8 cellular contexts compared by ENCODE assay signal in the genomic region with DNA sequence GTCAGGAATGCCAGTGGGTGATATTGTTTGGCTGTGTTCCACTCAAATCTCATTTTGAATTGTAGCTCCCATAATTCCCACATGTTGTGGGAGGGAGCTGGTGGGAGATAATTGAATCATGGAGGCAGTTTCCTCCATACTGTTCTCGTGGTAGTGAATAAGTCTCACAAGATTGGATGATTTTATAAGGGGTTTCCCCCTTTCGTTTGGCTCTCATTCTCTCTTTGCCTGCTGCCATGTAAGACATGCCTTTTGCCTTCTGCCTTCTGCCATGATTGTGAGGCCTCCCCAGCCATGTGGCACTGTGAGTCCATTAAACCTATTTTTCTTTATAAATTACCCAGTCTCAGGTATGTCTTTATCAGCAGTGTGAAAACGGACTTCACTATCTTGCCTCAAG. TPM values are rescaled to one million over a fixed set of nuclear protein-coding genes. Genes with fewer than 3 reads are reported as not detected.
DNase-seq lines count a peak whose midpoint lies in the region; ATAC-seq and TF ChIP-seq lines count a peak whose summit lies in the region.
"Not testable (repeated sequence)": the region's sequence is repeated elsewhere in the genome, so short reads cannot be mapped to it uniquely, and the experiment has no call there.

No MANE protein-coding gene starts in this region.

- H2AFZ ChIP-seq in fibroblast of lung (ENCODE audit: low read length) = peak overlapping the region; percentile 37
- peak overlapping the region; percentile 70 for H2AFZ ChIP-seq in osteoblast (ENCODE audit: low read length)

- H3K9ac ChIP-seq in fibroblast of lung (ENCODE audit: insufficient read depth, low read length) = not testable (repeated sequence)

- H3K4me3 ChIP-seq in RWPE2 (ENCODE audit: severe bottlenecking); brain microvascular endothelial cell (ENCODE audit: low read depth, low read length); fibroblast of lung (replicated peaks in 1 of 4; ENCODE audit: control extremely low read depth in 1 of 4, insufficient read depth in 1 of 4, low read depth in 3 of 4, low read length in 4 of 4); osteoblast (ENCODE audit: insufficient read depth, low read length); transverse colon: not testable (repeated sequence)

- not testable (repeated sequence) for H3K36me3 Mint-ChIP-seq in CD4-positive, alpha-beta T cell (ENCODE audit: low read depth); activated naive CD4-positive, alpha-beta T cell treated with anti-CD3 and anti-CD28 coated beads for 36 hours (ENCODE audit: low read depth)
- H3K36me3 Mint-ChIP-seq in activated CD8-positive, alpha-beta T cell treated with anti-CD3 and anti-CD28 coated beads for 36 hours (ENCODE audit: low read depth) = peaks cover 16% of the 10 kb centered on the region

- H3K27ac Mint-ChIP-seq in CD4-positive, alpha-beta T cell = peak overlapping the region; percentile 25
- peak overlapping the region; percentile 88 for H3K27ac Mint-ChIP-seq in activated CD8-positive, alpha-beta T cell treated with anti-CD3 and anti-CD28 coated beads for 36 hours
- peak overlapping the region; percentile 87 for H3K27ac Mint-ChIP-seq in activated naive CD4-positive, alpha-beta T cell treated with anti-CD3 and anti-CD28 coated beads for 36 hours

- not testable (repeated sequence) for H3K79me2 ChIP-seq in fibroblast of lung (ENCODE audit: control insufficient read depth, insufficient read depth, low read length); osteoblast (ENCODE audit: insufficient read depth, low read length)

- H3K4me2 ChIP-seq in fibroblast of lung (ENCODE audit: extremely low read depth, insufficient read depth, low read length) = not testable (repeated sequence)
- peak overlapping the region; percentile 12 for H3K4me2 ChIP-seq in osteoblast (ENCODE audit: insufficient read depth, low read length)

- CTCF ChIA-PET in CD4-positive, alpha-beta T cell (lab: Charles Lee) = not testable (repeated sequence)
- CTCF ChIA-PET in activated CD8-positive, alpha-beta T cell treated with anti-CD3 and anti-CD28 coated beads for 36 hours (lab: Charles Lee) = interaction anchor here (1.6 kb wide), 1 partner anchor 53 kb away, joined by 3 read pairs; no protein-coding TSS in a partner anchor
- CTCF ChIA-PET in activated naive CD4-positive, alpha-beta T cell treated with anti-CD3 and anti-CD28 coated beads for 36 hours (lab: Charles Lee) = interaction anchor here (1.0 kb wide), 2 partner anchors 12 to 56 kb away, joined by 3 read pairs; no protein-coding TSS in a partner anchor

- TF ChIP-seq EP300 in transverse colon (IDR thresholded peaks at IDR 0.05; ENCODE audit: low read depth) = not testable (repeated sequence)

- POLR2A ChIA-PET in CD4-positive, alpha-beta T cell (lab: Charles Lee) = not testable (repeated sequence)
- POLR2A ChIA-PET in activated CD8-positive, alpha-beta T cell treated with anti-CD3 and anti-CD28 coated beads for 36 hours (lab: Charles Lee) = interaction anchor here (0.9 to 1.1 kb wide), 2 partner anchors 9 kb away, joined by 4 read pairs; no protein-coding TSS in a partner anchor

- not testable (repeated sequence) for DNase-seq in CD4-positive, alpha-beta T cell; RWPE2 (ENCODE audit: low spot score); fibroblast of lung (ENCODE audit: low read depth in 2 of 2); osteoblast (ENCODE audit: insufficient read length, low spot score, missing footprints); transverse colon
- DNase-seq in activated CD8-positive, alpha-beta T cell treated with anti-CD3 and anti-CD28 coated beads for 36 hours = peak; percentile 18
- DNase-seq in activated naive CD4-positive, alpha-beta T cell treated with anti-CD3 and anti-CD28 coated beads for 36 hours = peak; percentile 8
- DNase-seq in brain microvascular endothelial cell = peak; percentile 7

- in situ Hi-C loops in brain microvascular endothelial cell (cut with HindIII; ENCODE audit: low pct_ligation_motif_present, low sequenced_read_pairs); transverse colon (cut with MboI; ENCODE audit: low pct_ligation_motif_present in 1 of 4, low pct_unique_long_range_greater_than_20kb in 1 of 4, low sequenced_read_pairs in 3 of 4): not testable (repeated sequence)

- not testable (repeated sequence) for H3K27me3 Mint-ChIP-seq in CD4-positive, alpha-beta T cell; activated CD8-positive, alpha-beta T cell treated with anti-CD3 and anti-CD28 coated beads for 36 hours; activated naive CD4-positive, alpha-beta T cell treated with anti-CD3 and anti-CD28 coated beads for 36 hours (ENCODE audit: low read depth)

- H4K20me1 ChIP-seq in fibroblast of lung (ENCODE audit: control insufficient read depth, extremely low read depth, insufficient read depth, low read length); osteoblast (ENCODE audit: insufficient read depth, low read length): not testable (repeated sequence)

- not testable (repeated sequence) for TF ChIP-seq POLR2A in transverse colon (IDR thresholded peaks at IDR 0.05)

- not testable (repeated sequence) for H3K4me1 Mint-ChIP-seq in CD4-positive, alpha-beta T cell (ENCODE audit: low read depth)
- H3K4me1 Mint-ChIP-seq in activated CD8-positive, alpha-beta T cell treated with anti-CD3 and anti-CD28 coated beads for 36 hours (ENCODE audit: low read depth) = peaks cover 16% of the 10 kb centered on the region
- peaks cover 19% of the 10 kb centered on the region for H3K4me1 Mint-ChIP-seq in activated naive CD4-positive, alpha-beta T cell treated with anti-CD3 and anti-CD28 coated beads for 36 hours (ENCODE audit: low read depth)

- not testable (repeated sequence) for H3K4me1 ChIP-seq in RWPE2 (ENCODE audit: insufficient read depth, poor library complexity, severe bottlenecking); fibroblast of lung (ENCODE audit: control insufficient read depth, extremely low read depth, insufficient read depth, low read length); transverse colon
- peaks cover 17% of the 10 kb centered on the region for H3K4me1 ChIP-seq in osteoblast (ENCODE audit: insufficient read depth, low read length)

- not testable (repeated sequence) for TF ChIP-seq CTCF in CD4-positive, alpha-beta T cell (IDR thresholded peaks at IDR 0.05); RWPE2 (IDR thresholded peaks at IDR 0.05; ENCODE audit: poor library complexity, severe bottlenecking); activated CD8-positive, alpha-beta T cell treated with anti-CD3 and anti-CD28 coated beads for 36 hours (IDR thresholded peaks at IDR 0.05); brain microvascular endothelial cell (IDR thresholded peaks at IDR 0.05; ENCODE audit: low read depth, low read length, missing control alignments); fibroblast of lung (conservative IDR thresholded peaks at IDR 0.05 in 1 of 2, IDR thresholded peaks at IDR 0.05 in 1 of 2; ENCODE audit: low read depth in 1 of 2, low read length in 2 of 2); osteoblast (IDR thresholded peaks at IDR 0.05; ENCODE audit: extremely low read depth, low read depth, low read length); transverse colon (IDR thresholded peaks at IDR 0.05)

- H3K9me3 ChIP-seq in CD4-positive, alpha-beta T cell (ENCODE audit: control insufficient read depth, low read length); RWPE2 (ENCODE audit: severe bottlenecking); fibroblast of lung (ENCODE audit: control insufficient read depth, insufficient read depth, low read depth, low read length); osteoblast (ENCODE audit: low read depth, low read length); transverse colon: not testable (repeated sequence)

- H3K9me3 Mint-ChIP-seq in CD4-positive, alpha-beta T cell = not testable (repeated sequence)
- peaks cover 14% of the 10 kb centered on the region for H3K9me3 Mint-ChIP-seq in activated CD8-positive, alpha-beta T cell treated with anti-CD3 and anti-CD28 coated beads for 36 hours
- H3K9me3 Mint-ChIP-seq in activated naive CD4-positive, alpha-beta T cell treated with anti-CD3 and anti-CD28 coated beads for 36 hours = peaks cover 20% of the 10 kb centered on the region

- H3K27ac ChIP-seq in CD4-positive, alpha-beta T cell (ENCODE audit: low read depth, low read length) = not testable (repeated sequence)
- H3K27ac ChIP-seq in RWPE2 (ENCODE audit: poor library complexity, severe bottlenecking) = peak overlapping the region; percentile 51
- peak overlapping the region; percentile 63 for H3K27ac ChIP-seq in brain microvascular endothelial cell
- peak overlapping the region; percentile 67 for H3K27ac ChIP-seq in fibroblast of lung (ENCODE audit: insufficient read depth, low read length)
- peak overlapping the region; percentile 89 for H3K27ac ChIP-seq in osteoblast (ENCODE audit: low read depth, low read length)
- H3K27ac ChIP-seq in transverse colon = peak overlapping the region; percentile 4 to 41 (median 26)

- not testable (repeated sequence) for H3K36me3 ChIP-seq in RWPE2 (ENCODE audit: low read depth); brain microvascular endothelial cell (replicated peaks); fibroblast of lung (ENCODE audit: control insufficient read depth, insufficient read depth, low read length); osteoblast (ENCODE audit: insufficient read depth, low read length); transverse colon

- ATAC-seq in CD4-positive, alpha-beta T cell (ENCODE audit: poor library complexity); RWPE2 (ENCODE audit: low read depth); activated CD8-positive, alpha-beta T cell treated with anti-CD3 and anti-CD28 coated beads for 36 hours: not testable (repeated sequence)

- not testable (repeated sequence) for H3K27me3 ChIP-seq in CD4-positive, alpha-beta T cell (ENCODE audit: control insufficient read depth, insufficient read depth, low read length); RWPE2 (ENCODE audit: insufficient read depth, poor library complexity, severe bottlenecking); brain microvascular endothelial cell (replicated peaks); fibroblast of lung (ENCODE audit: control insufficient read depth, insufficient read depth, low read length); osteoblast (ENCODE audit: insufficient read depth, low read length); transverse colon

- WGBS in transverse colon (ENCODE audit: low coverage in 1 of 2), 2 donors = 39 to 58% methylated on average over 2 to 3 of the region's 3 CpGs

- H3K4me3 Mint-ChIP-seq in CD4-positive, alpha-beta T cell; activated CD8-positive, alpha-beta T cell treated with anti-CD3 and anti-CD28 coated beads for 36 hours; activated naive CD4-positive, alpha-beta T cell treated with anti-CD3 and anti-CD28 coated beads for 36 hours: not testable (repeated sequence)

- intact Hi-C loops in CD4-positive, alpha-beta T cell (cut with DNase I, micrococcal nuclease); activated CD8-positive, alpha-beta T cell treated with anti-CD3 and anti-CD28 coated beads for 36 hours (cut with micrococcal nuclease); transverse colon (cut with DNase I; ENCODE audit: low total_unique reads): not testable (repeated sequence)
- intact Hi-C loops in activated naive CD4-positive, alpha-beta T cell treated with anti-CD3 and anti-CD28 coated beads for 36 hours (cut with micrococcal nuclease) = loop anchor here (2.0 kb wide), 2 partner anchors 40 to 244 kb away; partner anchors contain the start of genes TESK2 and ZSWIM5

RNA-seq across cellular contexts. Expression of gene ZSWIM5, which starts 40.0 kb away (rescaled TPM):
- 1 to 10 TPM in 1 of 2 experiments, under 1 TPM in 1; 0.91 to 1.1 TPM for total RNA-seq in CD4-positive, alpha-beta T cell
- total RNA-seq in activated CD8-positive, alpha-beta T cell treated with anti-CD3 and anti-CD28 coated beads for 36 hours = under 1 TPM; 0.70 to 0.87 TPM
- total RNA-seq in activated naive CD4-positive, alpha-beta T cell treated with anti-CD3 and anti-CD28 coated beads for 36 hours = under 1 TPM; 0.15 to 0.26 TPM
- total RNA-seq in fibroblast of lung (0.77 and 0.99 TPM in 2 replicates), osteoblast (0.36 and 0.59 TPM in 2 replicates), transverse colon (10 to 100 TPM; 12.3 to 38.2 (median 13.7) TPM)
- 0.73 and 0.78 TPM in 2 replicates for polyA plus RNA-seq in fibroblast of lung
- polyA plus RNA-seq in fibroblast of lung (2012) = 0.47 and 0.58 TPM in 2 replicates
- polyA minus RNA-seq in fibroblast of lung (ENCODE audit: low replicate concordance) = 0.94 and 3.1 TPM in 2 replicates

Comparison
In these comparisons a context has a peak if more than half of its experiments do, and no peak if none do; other contexts are left out.
1. H3K27ac Mint-ChIP-seq: peak in every context shown above with its lines; median percentile 88 in activated CD8-positive, alpha-beta T cell treated with anti-CD3 and anti-CD28 coated beads for 36 hours; 87 in activated naive CD4-positive, alpha-beta T cell treated with anti-CD3 and anti-CD28 coated beads for 36 hours; 25 in CD4-positive, alpha-beta T cell.